In genomic region chr15:67758610-67759300, GRCh38 we compare ENCODE assay signal across 22 cellular contexts.
DNase-seq lines count a peak whose midpoint lies in the region; ATAC-seq and TF ChIP-seq lines count a peak whose summit lies in the region.
"Had no signal": no experiment of that assay in that cellular context is flagged by ENCODE, and none has a peak within 500 bp of the region (broad histone marks: within the 10 kb centered on the region; RNA-seq: fewer than 3 reads in every experiment).

No MANE protein-coding gene starts in this region.

- no peaks in the 10 kb centered on the region for H3K9me3 Mint-ChIP-seq in natural killer cell
- H3K9me3 Mint-ChIP-seq in natural killer cell treated with Interleukin-12 subunit alpha and Interleukin-12 subunit beta and Interleukin-15 and Interleukin-18, amount 100 ng/mL, for 72 hours: no peaks in the 10 kb centered on the region
- no peaks in the 10 kb centered on the region for H3K9me3 Mint-ChIP-seq in central memory CD8-positive, alpha-beta T cell
- H3K9me3 Mint-ChIP-seq: activated CD4-positive, alpha-beta memory T cell treated with anti-CD3 and anti-CD28 coated beads, Interleukin-2, amount 10 ng/mL, durations not matched to agents 7 days and 5 days; stimulated activated memory B cell treated with anti-CD40 and anti-IgM and Interleukin-4, amounts not matched to agents 10 μg/mL and 1 μg/mL and 100 μg/mL, for 72 hours had no signal

- peak overlapping the region in 1 of 2 donors; percentile 67 for H3K27ac Mint-ChIP-seq in natural killer cell
- peak overlapping the region in 1 of 2 donors; percentile 5 for H3K27ac Mint-ChIP-seq in natural killer cell treated with Interleukin-12 subunit alpha and Interleukin-12 subunit beta and Interleukin-15 and Interleukin-18, amount 100 ng/mL, for 72 hours
- peak overlapping the region; percentile 75 for H3K27ac Mint-ChIP-seq in T-helper 17 cell
- H3K27ac Mint-ChIP-seq in central memory CD8-positive, alpha-beta T cell (ENCODE audit: low read depth): peak overlapping the region; percentile 1
- H3K27ac Mint-ChIP-seq: activated CD4-positive, alpha-beta memory T cell treated with anti-CD3 and anti-CD28 coated beads, Interleukin-2, amount 10 ng/mL, durations not matched to agents 7 days and 5 days; stimulated activated memory B cell treated with anti-CD40 and anti-IgM and Interleukin-4, amounts not matched to agents 10 μg/mL and 1 μg/mL and 100 μg/mL, for 72 hours had no signal

- DNase-seq in natural killer cell (no peak), T-helper 17 cell (no peak), thyroid gland (peak; percentile 59 to 70), NCI-H2227 treated with DMSO at 0.1 percent for 48 hours (lab: John Stamatoyannopoulos, UW) (no peak), NCI-H1092 (lab: John Stamatoyannopoulos, UW) (no peak), hypothalamus (lab: John Stamatoyannopoulos, UW) (no peak)
- no peak for DNase-seq in natural killer cell treated with Interleukin-12 subunit alpha and Interleukin-12 subunit beta and Interleukin-15 and Interleukin-18, amount 100 ng/mL, for 72 hours (ENCODE audit: low spot score)
- DNase-seq in central memory CD8-positive, alpha-beta T cell (ENCODE audit: low spot score in 2 of 2): no peak
- DNase-seq: activated CD4-positive, alpha-beta memory T cell treated with anti-CD3 and anti-CD28 coated beads, Interleukin-2, amount 10 ng/mL, durations not matched to agents 7 days and 5 days; activated gamma-delta T cell; brain microvascular endothelial cell; foreskin keratinocyte; GOT3; KBM-7; kidney glomerular epithelial cell; MV-4-11; NCI-H1930; NCI-H524; transverse colon had no signal

- H3K4me1 Mint-ChIP-seq in natural killer cell: peaks cover 41 to 55% of the 10 kb centered on the region in 2 donors
- peaks cover 34 to 40% of the 10 kb centered on the region in 2 donors for H3K4me1 Mint-ChIP-seq in natural killer cell treated with Interleukin-12 subunit alpha and Interleukin-12 subunit beta and Interleukin-15 and Interleukin-18, amount 100 ng/mL, for 72 hours (ENCODE audit: low read depth in 2 of 2)
- H3K4me1 Mint-ChIP-seq in T-helper 17 cell: peaks cover 53% of the 10 kb centered on the region
- H3K4me1 Mint-ChIP-seq in central memory CD8-positive, alpha-beta T cell: peaks cover 40% of the 10 kb centered on the region

- no peaks in the 10 kb centered on the region for H3K27me3 ChIP-seq in thyroid gland
- H3K27me3 ChIP-seq: brain microvascular endothelial cell, foreskin keratinocyte, transverse colon had no signal

- H3K36me3 Mint-ChIP-seq in natural killer cell (no peaks in the 10 kb centered on the region), T-helper 17 cell (ENCODE audit: low read depth) (peaks cover 2% of the 10 kb centered on the region)
- H3K36me3 Mint-ChIP-seq in natural killer cell treated with Interleukin-12 subunit alpha and Interleukin-12 subunit beta and Interleukin-15 and Interleukin-18, amount 100 ng/mL, for 72 hours: no peaks in the 10 kb centered on the region
- H3K36me3 Mint-ChIP-seq in central memory CD8-positive, alpha-beta T cell (ENCODE audit: insufficient read depth): no peaks in the 10 kb centered on the region

- H3K36me3 ChIP-seq in thyroid gland: no peaks in the 10 kb centered on the region
- H3K36me3 ChIP-seq: brain microvascular endothelial cell, transverse colon had no signal

- H3K4me3 Mint-ChIP-seq in natural killer cell (peak overlapping the region; percentile 0), T-helper 17 cell (peak overlapping the region; percentile 63)
- H3K4me3 Mint-ChIP-seq in natural killer cell treated with Interleukin-12 subunit alpha and Interleukin-12 subunit beta and Interleukin-15 and Interleukin-18, amount 100 ng/mL, for 72 hours: no peak overlapping the region
- peak overlapping the region; percentile 8 for H3K4me3 Mint-ChIP-seq in central memory CD8-positive, alpha-beta T cell
- H3K4me3 Mint-ChIP-seq: activated CD4-positive, alpha-beta memory T cell treated with anti-CD3 and anti-CD28 coated beads, Interleukin-2, amount 10 ng/mL, durations not matched to agents 7 days and 5 days; stimulated activated memory B cell treated with anti-CD40 and anti-IgM and Interleukin-4, amounts not matched to agents 10 μg/mL and 1 μg/mL and 100 μg/mL, for 72 hours had no signal

- H3K27ac ChIP-seq in thyroid gland: no peak overlapping the region
- H3K27ac ChIP-seq: brain microvascular endothelial cell, foreskin keratinocyte, parathyroid adenoma, transverse colon had no signal

- H3K4me1 ChIP-seq in thyroid gland: peaks cover 0 to 8% of the 10 kb centered on the region in 2 donors
- H3K4me1 ChIP-seq: foreskin keratinocyte, parathyroid adenoma had no signal

- no peaks in the 10 kb centered on the region for H3K9me3 ChIP-seq in T-helper 17 cell (ENCODE audit: control insufficient read depth, low read length, poor library complexity, severe bottlenecking)
- H3K9me3 ChIP-seq in thyroid gland: no peaks in the 10 kb centered on the region
- H3K9me3 ChIP-seq: transverse colon had no signal

- TF ChIP-seq CTCF in natural killer cell (IDR thresholded peaks at IDR 0.05): no peak
- TF ChIP-seq CTCF in thyroid gland (IDR thresholded peaks at IDR 0.05): no peak

- no peak overlapping the region for H3K4me3 ChIP-seq in thyroid gland (replicated peaks in 1 of 3)
- H3K4me3 ChIP-seq: transverse colon had no signal

- TF ChIP-seq POLR2A in thyroid gland (IDR thresholded peaks at IDR 0.05): no peak

- ATAC-seq in natural killer cell (peak in 2 of 3 donors; percentile 50), T-helper 17 cell (peak; percentile 64)
- no peak for ATAC-seq in natural killer cell treated with Interleukin-12 subunit alpha and Interleukin-12 subunit beta and Interleukin-15 and Interleukin-18, amount 100 ng/mL, for 72 hours
- ATAC-seq in central memory CD8-positive, alpha-beta T cell (replicated peaks; ENCODE audit: extremely low read depth, poor library complexity, severe bottlenecking): no peak
- ATAC-seq: foreskin keratinocyte; sciatic nerve; stimulated activated memory B cell treated with anti-CD40 and anti-IgM and Interleukin-4, amounts not matched to agents 10 μg/mL and 1 μg/mL and 100 μg/mL, for 72 hours had no signal

- H3K27me3 Mint-ChIP-seq in natural killer cell (ENCODE audit: low read depth in 2 of 2) (no peaks in the 10 kb centered on the region), T-helper 17 cell (no peaks in the 10 kb centered on the region)
- no peaks in the 10 kb centered on the region for H3K27me3 Mint-ChIP-seq in natural killer cell treated with Interleukin-12 subunit alpha and Interleukin-12 subunit beta and Interleukin-15 and Interleukin-18, amount 100 ng/mL, for 72 hours
- no peaks in the 10 kb centered on the region for H3K27me3 Mint-ChIP-seq in central memory CD8-positive, alpha-beta T cell
- H3K27me3 Mint-ChIP-seq: activated CD4-positive, alpha-beta memory T cell treated with anti-CD3 and anti-CD28 coated beads, Interleukin-2, amount 10 ng/mL, durations not matched to agents 7 days and 5 days; stimulated activated memory B cell treated with anti-CD40 and anti-IgM and Interleukin-4, amounts not matched to agents 10 μg/mL and 1 μg/mL and 100 μg/mL, for 72 hours had no signal

- WGBS in thyroid gland, 2 donors: 40 to 46% methylated on average over 7 of the region's 7 CpGs

- intact Hi-C loops in natural killer cell (cut with micrococcal nuclease): no loop called here
- intact Hi-C loops in thyroid gland (cut with DNase I): no loop called here

Comparison
In these comparisons a context has a peak if more than half of its experiments do, and no peak if none do; other contexts are left out.
1. ATAC-seq: peak in natural killer cell (2 of 3) and T-helper 17 cell (single experiment); none in natural killer cell treated with Interleukin-12 subunit alpha and Interleukin-12 subunit beta and Interleukin-15 and Interleukin-18, amount 100 ng/mL, for 72 hours (0 of 2) and central memory CD8-positive, alpha-beta T cell (single experiment).
2. DNase-seq: peak in thyroid gland (2 of 2); none in natural killer cell (single experiment), natural killer cell treated with Interleukin-12 subunit alpha and Interleukin-12 subunit beta and Interleukin-15 and Interleukin-18, amount 100 ng/mL, for 72 hours (single experiment), T-helper 17 cell (0 of 3), central memory CD8-positive, alpha-beta T cell (0 of 2), NCI-H2227 treated with DMSO at 0.1 percent for 48 hours (single experiment), NCI-H1092 (single experiment) and hypothalamus (0 of 51).